ENCODE assay signal across 1 cellular context in genomic region chr17:1783834-1784611, GRCh38.
TF ChIP-seq lines count a peak whose summit lies in the region.

No MANE protein-coding gene starts in this region.

TF ChIP-seq in HepG2, 621 proteins besides CTCF, POLR2A, EP300 and RAD21 (continued from another document):
- TF ChIP-seq MIXL1 (CRISPR knock-in tag; IDR thresholded peaks at IDR 0.05) (peak; percentile 73; the same call in 1 of the 2 replicates), ZBTB34 (CRISPR knock-in tag; IDR thresholded peaks at IDR 0.05) (no peak), PLRG1 (conservative IDR thresholded peaks at IDR 0.05) (no peak), FLYWCH1 (CRISPR knock-in tag; IDR thresholded peaks at IDR 0.05) (no peak), RXRA (CRISPR knock-in tag; IDR thresholded peaks at IDR 0.05) (no peak), NCOA1 (CRISPR knock-in tag; IDR thresholded peaks at IDR 0.05) (no peak), BCL6 (CRISPR knock-in tag; IDR thresholded peaks at IDR 0.05) (peak; percentile 12; the same call in 1 of the 2 replicates), GATAD2A (CRISPR knock-in tag; IDR thresholded peaks at IDR 0.05) (0 out of 2 replicates have a peak, but pooled peaks have one; percentile 30), ISL2 (CRISPR knock-in tag; IDR thresholded peaks at IDR 0.05) (peak; percentile 44; the same call in 1 of the 2 replicates), PPARG (CRISPR knock-in tag; conservative IDR thresholded peaks at IDR 0.05) (0 out of 2 replicates have a peak, but pooled peaks have one; percentile 33), ZBTB26 (CRISPR knock-in tag; IDR thresholded peaks at IDR 0.05; ENCODE audit: borderline replicate concordance) (no peak), SALL1 (CRISPR knock-in tag; IDR thresholded peaks at IDR 0.05) (peak; percentile 51), THAP11 (CRISPR knock-in tag; IDR thresholded peaks at IDR 0.05) (0 out of 2 replicates have a peak, but pooled peaks have one; percentile 32), SAP130 (CRISPR knock-in tag; IDR thresholded peaks at IDR 0.05; ENCODE audit: low read depth) (peak; percentile 52), TCF7L2 (IDR thresholded peaks at IDR 0.05; ENCODE audit: low read depth, low read length) (no peak), PBX2 (CRISPR knock-in tag; IDR thresholded peaks at IDR 0.05) (no peak), KDM2A (CRISPR knock-in tag; IDR thresholded peaks at IDR 0.05; ENCODE audit: borderline replicate concordance, low read depth) (0 out of 2 replicates have a peak, but pooled peaks have one; percentile 17), TFAP4 (IDR thresholded peaks at IDR 0.05; ENCODE audit: borderline replicate concordance, low read depth) (peak; percentile 60), SMAD3 (CRISPR knock-in tag; IDR thresholded peaks at IDR 0.05) (0 out of 2 replicates have a peak, but pooled peaks have one; percentile 30), NR2C2 (CRISPR knock-in tag; IDR thresholded peaks at IDR 0.05; ENCODE audit: borderline replicate concordance) (0 out of 2 replicates have a peak, but pooled peaks have one; percentile 25), MED1 (CRISPR knock-in tag; IDR thresholded peaks at IDR 0.05) (peak; percentile 24; the same call in 1 of the 2 replicates), PRDM10 (CRISPR knock-in tag; IDR thresholded peaks at IDR 0.05; ENCODE audit: low read depth) (no peak), ZNF143 (CRISPR knock-in tag; IDR thresholded peaks at IDR 0.05) (0 out of 2 replicates have a peak, but pooled peaks have one; percentile 24), ZFP62 (CRISPR knock-in tag; IDR thresholded peaks at IDR 0.05) (no peak), ZBTB25 (CRISPR knock-in tag; IDR thresholded peaks at IDR 0.05) (0 out of 2 replicates have a peak, but pooled peaks have one; percentile 16), ZFP36L2 (CRISPR knock-in tag; IDR thresholded peaks at IDR 0.05) (no peak), ZNF230 (CRISPR knock-in tag; IDR thresholded peaks at IDR 0.05) (0 out of 2 replicates have a peak, but pooled peaks have one; percentile 24), ZNF121 (CRISPR knock-in tag; IDR thresholded peaks at IDR 0.05) (peak; percentile 26; the same call in 1 of the 2 replicates), IKZF1 (IDR thresholded peaks at IDR 0.05) (no peak), ZNF10 (CRISPR knock-in tag; IDR thresholded peaks at IDR 0.05; ENCODE audit: borderline replicate concordance, low read depth) (no peak), CSRNP2 (CRISPR knock-in tag; conservative IDR thresholded peaks at IDR 0.05; ENCODE audit: low read depth) (no peak), HNF1A (IDR thresholded peaks at IDR 0.05; ENCODE audit: low read depth) (no peak), HNF1A (CRISPR knock-in tag; IDR thresholded peaks at IDR 0.05; ENCODE audit: borderline replicate concordance) (no peak), MEIS1 (CRISPR knock-in tag; IDR thresholded peaks at IDR 0.05; ENCODE audit: borderline replicate concordance) (0 out of 2 replicates have a peak, but pooled peaks have one; percentile 30), TAF15 (IDR thresholded peaks at IDR 0.05; ENCODE audit: low read depth, low read length, poor library complexity, severe bottlenecking) (no peak)
